8 cellular contexts compared by ENCODE assay signal in the genomic region with DNA sequence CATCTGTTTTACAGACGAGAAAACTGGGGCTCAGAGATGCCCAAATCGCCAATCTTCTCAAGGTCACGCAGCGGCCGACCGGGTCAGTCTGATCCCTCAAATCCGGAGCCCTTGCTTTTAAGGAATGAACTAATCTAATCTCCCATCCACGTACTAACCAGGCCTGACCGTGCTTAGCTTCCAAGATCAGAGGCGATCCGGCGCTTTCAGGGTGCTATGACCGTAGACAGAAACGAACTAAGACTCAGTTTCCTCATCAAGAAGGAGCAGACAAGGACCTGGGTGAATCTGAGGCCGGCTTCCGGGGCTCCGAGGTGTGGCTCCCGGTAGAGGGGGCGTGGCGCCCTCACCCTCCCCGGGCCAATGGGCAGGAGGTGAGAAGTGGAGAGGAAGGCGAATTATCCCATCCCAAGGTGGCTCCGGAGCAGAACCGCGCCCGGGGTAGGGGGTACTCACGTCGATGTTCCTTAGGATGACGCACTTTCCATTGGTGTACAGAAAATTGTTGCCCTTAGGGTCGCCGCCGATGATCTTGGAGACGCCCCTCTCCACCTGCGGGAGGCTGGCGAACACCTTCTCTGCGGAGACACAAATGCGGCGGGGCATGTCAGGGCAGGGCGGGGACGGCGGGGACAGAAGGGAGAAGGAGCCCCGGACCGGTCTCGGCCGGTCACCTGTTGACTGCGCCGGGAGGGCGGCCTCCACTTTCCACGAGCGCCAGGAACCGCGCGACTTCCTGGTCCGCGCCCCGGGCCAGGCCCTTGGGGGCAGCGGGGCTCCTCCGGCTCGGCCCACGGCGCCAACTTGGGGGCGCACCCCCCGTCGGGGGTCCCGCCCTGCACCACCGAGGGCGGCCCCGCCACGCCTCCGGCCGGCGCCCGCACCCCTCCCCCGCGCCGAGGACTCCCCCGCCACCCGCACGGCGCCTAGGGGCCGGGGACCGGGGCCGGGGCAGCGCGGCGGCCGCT. TPM values are rescaled to one million over a fixed set of nuclear protein-coding genes. Genes with fewer than 3 reads are reported as not detected.
A peak's percentile ranks its signal among the peaks of the same experiment; 100 is the strongest.
DNase-seq lines count a peak whose midpoint lies in the region; ATAC-seq and TF ChIP-seq lines count a peak whose summit lies in the region.

No MANE protein-coding gene starts in this region.

- no peak for TF ChIP-seq CTCF in PC-3 (conservative IDR thresholded peaks at IDR 0.05; ENCODE audit: low read depth, low read length)
- no peak for TF ChIP-seq CTCF in glutamatergic neuron (IDR thresholded peaks at IDR 0.05; ENCODE audit: partially characterized antibody, unreplicated experiment)
- TF ChIP-seq CTCF in progenitor cell of endocrine pancreas (IDR thresholded peaks at IDR 0.05; ENCODE audit: unreplicated experiment): no peak

- H3K36me3 ChIP-seq in PC-3 (ENCODE audit: low read depth, low read length): peaks cover 33% of the 10 kb centered on the region

- peak overlapping the region; percentile 90 for H3K4me2 ChIP-seq in PC-3 (ENCODE audit: low read length)

- H3K27me3 Mint-ChIP-seq in glutamatergic neuron (ENCODE audit: unreplicated experiment) (peaks cover 17% of the 10 kb centered on the region), progenitor cell of endocrine pancreas (no peaks in the 10 kb centered on the region)

- H4K20me1 ChIP-seq in PC-3 (ENCODE audit: low read length): peaks cover 19% of the 10 kb centered on the region; the same call in 1 of the 2 replicates

- peak; percentile 51 for DNase-seq in AG08396 (ENCODE audit: low spot score)
- peak; percentile 54 for DNase-seq in PC-3
- DNase-seq in activated gamma-delta T cell treated with Interleukin-2 at 50 U/mL for 16 hours: peak; percentile 60
- peak; percentile 56 for DNase-seq in glutamatergic neuron
- DNase-seq in progenitor cell of endocrine pancreas (ENCODE audit: low spot score, unreplicated experiment): peak; percentile 33
- DNase-seq in T1000 (lab: John Stamatoyannopoulos, UW): no peak

- H3K9ac ChIP-seq in PC-3 (ENCODE audit: low read length): peak overlapping the region; percentile 63

- intact Hi-C loops in PC-3 (cut with micrococcal nuclease): loop anchor here (2.0 to 5.0 kb wide), 2 partner anchors 39 to 109 kb away; no protein-coding TSS in a partner anchor

- no peak overlapping the region for H2AFZ ChIP-seq in PC-3 (ENCODE audit: low read length)

- CTCF ChIA-PET in PC-3 (lab: Charles Lee): no interaction called here

- H3K4me1 Mint-ChIP-seq in glutamatergic neuron (ENCODE audit: low read depth, unreplicated experiment): peaks cover 11% of the 10 kb centered on the region
- peaks cover 17% of the 10 kb centered on the region for H3K4me1 Mint-ChIP-seq in progenitor cell of endocrine pancreas (ENCODE audit: low read depth)

- H3K27ac Mint-ChIP-seq in glutamatergic neuron (ENCODE audit: unreplicated experiment): peak overlapping the region; percentile 59
- peak overlapping the region; percentile 98 for H3K27ac Mint-ChIP-seq in progenitor cell of endocrine pancreas

- no peaks in the 10 kb centered on the region for H3K27me3 ChIP-seq in PC-3 (ENCODE audit: low read length)

- no peaks in the 10 kb centered on the region for H3K9me2 ChIP-seq in PC-3 (replicated peaks; ENCODE audit: low read length)

- H3K4me3 Mint-ChIP-seq in glutamatergic neuron (ENCODE audit: unreplicated experiment) (peak overlapping the region; percentile 91), progenitor cell of endocrine pancreas (ENCODE audit: low read depth) (peak overlapping the region; percentile 93)

- POLR2A ChIA-PET in PC-3 (lab: Charles Lee; ENCODE audit: unreplicated experiment): interaction anchor here (0.6 to 1.5 kb wide), 3 partner anchors 20 to 109 kb away, joined by 4 to 8 read pairs (median 5); no protein-coding TSS in a partner anchor

- peak overlapping the region; percentile 0; the same call in 1 of the 2 replicates for H3K27ac ChIP-seq in PC-3 (ENCODE audit: low read length)

- H3F3A ChIP-seq in PC-3 (ENCODE audit: low read length, unreplicated experiment): no peaks in the 10 kb centered on the region

- peaks cover 53% of the 10 kb centered on the region for H3K79me2 ChIP-seq in PC-3 (ENCODE audit: low read length)

- H3K36me3 Mint-ChIP-seq in glutamatergic neuron (ENCODE audit: unreplicated experiment) (no peaks in the 10 kb centered on the region), progenitor cell of endocrine pancreas (ENCODE audit: insufficient read depth) (peaks cover 17% of the 10 kb centered on the region)

- peak; percentile 33 for ATAC-seq in GM18873 (IDR thresholded peaks at IDR 0.05; ENCODE audit: low FRiP score, unreplicated experiment)
- peak; percentile 33 for ATAC-seq in HG03095 (IDR thresholded peaks at IDR 0.05; ENCODE audit: unreplicated experiment)
- peak; percentile 45 for ATAC-seq in PC-3

- peaks cover 20% of the 10 kb centered on the region for H3K4me1 ChIP-seq in PC-3 (ENCODE audit: insufficient read depth, low read length)

- H3K4me3 ChIP-seq in PC-3 (ENCODE audit: low read length): peak overlapping the region; percentile 80

- H3K9me3 Mint-ChIP-seq in glutamatergic neuron (ENCODE audit: unreplicated experiment): peaks cover 4% of the 10 kb centered on the region
- H3K9me3 Mint-ChIP-seq in progenitor cell of endocrine pancreas (ENCODE audit: low read depth): no peaks in the 10 kb centered on the region

- no peaks in the 10 kb centered on the region for H3K9me3 ChIP-seq in PC-3 (ENCODE audit: low read length)

- BruUV-seq in PC-3 (replicated peaks; lab: Mats Ljungman, UMichigan): TSS peak; percentile 47

RNA-seq across cellular contexts. Expression of a gene that starts 0.7 kb away (rescaled TPM):
- total RNA-seq in PC-3 (2014; rRNA removed): 148 and 150 TPM in 2 replicates
- total RNA-seq in glutamatergic neuron (ENCODE audit: unreplicated experiment): 161 TPM
- 191 and 200 TPM in 2 replicates for total RNA-seq in progenitor cell of endocrine pancreas
